Comparison of ENCODE assay signal across 8 cellular contexts in the genomic region with DNA sequence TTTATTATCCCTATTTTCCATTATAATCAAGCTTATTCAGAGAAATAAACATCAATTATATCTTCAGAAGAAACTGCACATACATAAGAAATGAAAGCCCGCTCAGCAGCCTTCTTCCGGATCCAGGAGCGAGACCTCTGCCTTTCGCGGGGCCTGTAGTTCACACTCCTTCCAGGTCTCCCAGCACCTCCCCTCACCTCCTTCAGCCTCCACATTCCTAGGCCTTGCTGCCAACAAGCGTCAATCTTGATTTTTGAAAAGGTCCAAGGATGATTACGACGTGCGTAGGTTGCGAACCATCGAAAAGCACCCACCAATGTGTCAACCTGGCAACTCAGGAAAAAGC. TPM values are rescaled to one million over a fixed set of nuclear protein-coding genes. Genes with fewer than 3 reads are reported as not detected.
DNase-seq lines count a peak whose midpoint lies in the region; ATAC-seq and TF ChIP-seq lines count a peak whose summit lies in the region.

No MANE protein-coding gene starts in this region.

- POLR2A ChIA-PET in activated CD4-positive, alpha-beta memory T cell treated with anti-CD3 and anti-CD28 coated beads, Interleukin-2, amount 10 ng/mL, durations not matched to agents 7 days and 5 days (lab: Charles Lee): interaction anchor here (1.2 to 2.2 kb wide), 6 partner anchors 10 to 360 kb away, joined by 3 to 10 read pairs (median 4); a partner anchor contains a TSS

- H3K4me1 ChIP-seq in iPS-20b (ENCODE audit: insufficient read depth, low read length): peaks cover 6% of the 10 kb centered on the region; the same call in 1 of the 2 replicates
- H3K4me1 ChIP-seq in thoracic aorta (ENCODE audit: control insufficient read depth in 1 of 2, low read depth in 2 of 2): peaks cover 17 to 39% of the 10 kb centered on the region in 2 donors

- H3K27ac Mint-ChIP-seq in T-helper 2 cell treated with Interferon-gamma antibody and Interleukin-4, amounts not matched to agents 5 μg/mL and 100 μg/mL, for 36 hours: no peak overlapping the region
- H3K27ac Mint-ChIP-seq in activated CD4-positive, alpha-beta memory T cell treated with anti-CD3 and anti-CD28 coated beads, Interleukin-2, amount 10 ng/mL, durations not matched to agents 7 days and 5 days: no peak overlapping the region

- H3K27me3 ChIP-seq in iPS-20b (ENCODE audit: insufficient read depth, low read length) (peaks cover 10% of the 10 kb centered on the region; the same call in 1 of the 2 replicates), thoracic aorta (replicated peaks; ENCODE audit: insufficient read depth) (no peaks in the 10 kb centered on the region)

- H3K27me3 Mint-ChIP-seq in T-helper 2 cell treated with Interferon-gamma antibody and Interleukin-4, amounts not matched to agents 5 μg/mL and 100 μg/mL, for 36 hours (ENCODE audit: low read depth): peaks cover 4% of the 10 kb centered on the region
- H3K27me3 Mint-ChIP-seq in activated CD4-positive, alpha-beta memory T cell treated with anti-CD3 and anti-CD28 coated beads, Interleukin-2, amount 10 ng/mL, durations not matched to agents 7 days and 5 days: no peaks in the 10 kb centered on the region

- TF ChIP-seq CTCF in thoracic aorta (IDR thresholded peaks at IDR 0.05): no peak

- CTCF ChIA-PET in activated CD4-positive, alpha-beta memory T cell treated with anti-CD3 and anti-CD28 coated beads, Interleukin-2, amount 10 ng/mL, durations not matched to agents 7 days and 5 days (lab: Charles Lee): interaction anchor here (0.6 kb wide), 1 partner anchor 1703 kb away, joined by 3 read pairs; no protein-coding TSS in a partner anchor

- no peak overlapping the region for H3K9ac ChIP-seq in iPS-20b (ENCODE audit: low read depth, low read length)

- peaks cover 2% of the 10 kb centered on the region for H3K36me3 Mint-ChIP-seq in T-helper 2 cell treated with Interferon-gamma antibody and Interleukin-4, amounts not matched to agents 5 μg/mL and 100 μg/mL, for 36 hours (ENCODE audit: low read depth)
- peaks cover 8% of the 10 kb centered on the region for H3K36me3 Mint-ChIP-seq in activated CD4-positive, alpha-beta memory T cell treated with anti-CD3 and anti-CD28 coated beads, Interleukin-2, amount 10 ng/mL, durations not matched to agents 7 days and 5 days (ENCODE audit: low read depth)

- H3K4me3 ChIP-seq in iPS-20b (ENCODE audit: low read length) (peak overlapping the region; percentile 93; the same call in 1 of the 2 replicates), thoracic aorta (peak overlapping the region; percentile 84)

- no peaks in the 10 kb centered on the region for H3K9me3 Mint-ChIP-seq in T-helper 2 cell treated with Interferon-gamma antibody and Interleukin-4, amounts not matched to agents 5 μg/mL and 100 μg/mL, for 36 hours
- no peaks in the 10 kb centered on the region for H3K9me3 Mint-ChIP-seq in activated CD4-positive, alpha-beta memory T cell treated with anti-CD3 and anti-CD28 coated beads, Interleukin-2, amount 10 ng/mL, durations not matched to agents 7 days and 5 days

- H3K4me1 Mint-ChIP-seq in T-helper 2 cell treated with Interferon-gamma antibody and Interleukin-4, amounts not matched to agents 5 μg/mL and 100 μg/mL, for 36 hours (ENCODE audit: low read depth): peaks cover 19% of the 10 kb centered on the region
- peaks cover 34% of the 10 kb centered on the region for H3K4me1 Mint-ChIP-seq in activated CD4-positive, alpha-beta memory T cell treated with anti-CD3 and anti-CD28 coated beads, Interleukin-2, amount 10 ng/mL, durations not matched to agents 7 days and 5 days

- H3K9me3 ChIP-seq in iPS-20b (ENCODE audit: insufficient read depth, low read depth, low read length) (no peaks in the 10 kb centered on the region), thoracic aorta (no peaks in the 10 kb centered on the region)

- no peak for DNase-seq in T-helper 2 cell treated with Interferon-gamma antibody and Interleukin-4, amounts not matched to agents 5 μg/mL and 100 μg/mL, for 36 hours (ENCODE audit: low spot score)
- DNase-seq in T-helper 2 cell (no peak), thoracic aorta (ENCODE audit: low spot score) (no peak)
- DNase-seq in activated CD4-positive, alpha-beta memory T cell treated with anti-CD3 and anti-CD28 coated beads, Interleukin-2, amount 10 ng/mL, durations not matched to agents 7 days and 5 days: no peak
- DNase-seq in stimulated activated CD4-positive, alpha-beta T cell treated with anti-CD3 and anti-CD28 coated beads, Interleukin-2, amount 100 ng/mL, for 48 hours: no peak
- DNase-seq in stimulated activated CD8-positive, alpha-beta memory T cell treated with anti-CD3 and anti-CD28 coated beads, Interleukin-4, amount 100 ng/mL, for 48 hours: no peak

- no peak for ATAC-seq in thoracic aorta (ENCODE audit: insufficient number of reproducible peaks, low FRiP score, low read depth)
- ATAC-seq in GM21360 (IDR thresholded peaks at IDR 0.05; ENCODE audit: unreplicated experiment): no peak

- H3K27ac ChIP-seq in iPS-20b (ENCODE audit: low read length): no peak overlapping the region
- H3K27ac ChIP-seq in thoracic aorta: peak overlapping the region; percentile 39 to 69

- peak overlapping the region; percentile 18 for H3K4me3 Mint-ChIP-seq in T-helper 2 cell treated with Interferon-gamma antibody and Interleukin-4, amounts not matched to agents 5 μg/mL and 100 μg/mL, for 36 hours
- peak overlapping the region; percentile 98 for H3K4me3 Mint-ChIP-seq in activated CD4-positive, alpha-beta memory T cell treated with anti-CD3 and anti-CD28 coated beads, Interleukin-2, amount 10 ng/mL, durations not matched to agents 7 days and 5 days

- H3K36me3 ChIP-seq in iPS-20b (ENCODE audit: insufficient read depth, low read depth, low read length) (no peaks in the 10 kb centered on the region), thoracic aorta (no peaks in the 10 kb centered on the region)

RNA-seq across cellular contexts. Expression of a gene that starts 0.4 kb away (rescaled TPM):
- 10 to 100 TPM; 33.4 to 35.1 TPM for total RNA-seq in activated CD4-positive, alpha-beta memory T cell treated with anti-CD3 and anti-CD28 coated beads, Interleukin-2, amount 10 ng/mL, durations not matched to agents 7 days and 5 days
- total RNA-seq in thoracic aorta: 100 to 1,000 TPM; 107 to 113 TPM
